8 cellular contexts compared by ENCODE assay signal in genomic region chr22:36977947-36978660, GRCh38. TPM values are rescaled to one million over a fixed set of nuclear protein-coding genes. Genes with fewer than 3 reads are reported as not detected.
A peak's percentile ranks its signal among the peaks of the same experiment; 100 is the strongest.
DNase-seq lines count a peak whose midpoint lies in the region; ATAC-seq and TF ChIP-seq lines count a peak whose summit lies in the region.

No MANE protein-coding gene starts in this region.

- H3K9me3 Mint-ChIP-seq in chondrocyte (ENCODE audit: low read depth) = no peaks in the 10 kb centered on the region

- DNase-seq in GM12864 (ENCODE audit: low read depth) (peak; percentile 61), NCI-H510A (lab: John Stamatoyannopoulos, UW) (peak; percentile 40), chondrocyte (ENCODE audit: low spot score) (no peak), left colon (peak; percentile 90 to 93)
- peak; percentile 82 for DNase-seq in activated CD4-positive, alpha-beta T cell treated with anti-CD3 and anti-CD28 coated beads for 1 hour
- peak; percentile 83 to 87 (median 84) for DNase-seq in stimulated activated CD4-positive, alpha-beta T cell treated with anti-CD3 and anti-CD28 coated beads, Interleukin-1b, Interleukin-23, amount 100 ng/mL, for 24 hours (ENCODE audit: low read depth in 4 of 4, low spot score in 1 of 4)

- ATAC-seq in HG03196 (IDR thresholded peaks at IDR 0.05; ENCODE audit: unreplicated experiment) (peak; percentile 82), left colon (peak; percentile 96), HG03025 (IDR thresholded peaks at IDR 0.05; ENCODE audit: low FRiP score, unreplicated experiment) (no peak)

- peaks cover 29% of the 10 kb centered on the region for H3K27me3 Mint-ChIP-seq in chondrocyte (ENCODE audit: low read depth)

- H3K4me1 Mint-ChIP-seq in chondrocyte (ENCODE audit: low read depth) = peaks cover 10% of the 10 kb centered on the region

- TF ChIP-seq CTCF in GM12864 (IDR thresholded peaks at IDR 0.05; ENCODE audit: low read depth, low read length, missing control alignments) (peak; percentile 84), chondrocyte (IDR thresholded peaks at IDR 0.05) (peak; percentile 89)

- no peaks in the 10 kb centered on the region for H3K36me3 Mint-ChIP-seq in chondrocyte (ENCODE audit: low read depth)

- peak overlapping the region; percentile 77 for H3K4me3 Mint-ChIP-seq in chondrocyte (ENCODE audit: unreplicated experiment)

- peak overlapping the region; percentile 82 for H3K27ac Mint-ChIP-seq in chondrocyte (ENCODE audit: unreplicated experiment)

- H3K4me3 ChIP-seq in GM12864 (ENCODE audit: low read depth, low read length) = peak overlapping the region; percentile 59

- intact Hi-C loops in left colon (cut with DNase I, micrococcal nuclease) = loop anchor here in 1 of 2 donors (5.0 kb wide), 2 partner anchors 121 to 196 kb away; no protein-coding TSS in a partner anchor

RNA-seq across cellular contexts. Expression of gene TST, which starts 41.1 kb away (rescaled TPM):
- total RNA-seq in chondrocyte (17.8 to 25.3 TPM (median 24.9 TPM) in 3 replicates), left colon (100 to 1,000 TPM; 507 to 576 TPM)

RNA-seq across cellular contexts. Expression of gene MPST, which starts 41.4 kb away (rescaled TPM):
- total RNA-seq in chondrocyte (51.0 to 71.4 TPM (median 68.9 TPM) in 3 replicates), left colon (100 to 1,000 TPM; 221 to 250 TPM)

Comparison
In these comparisons a context has a peak if more than half of its experiments do, and no peak if none do; other contexts are left out.
1. RNA of gene TST, which starts 41.1 kb away (total RNA-seq): 507 to 576 TPM in left colon; 17.8 to 25.3 TPM in chondrocyte; every median in the first group is over 10 times any median in the second.